8 cellular contexts compared by ENCODE assay signal in genomic region chr1:6554031-6554906, GRCh38. TPM values are rescaled to one million over a fixed set of nuclear protein-coding genes. Genes with fewer than 3 reads are reported as not detected.
DNase-seq lines count a peak whose midpoint lies in the region; ATAC-seq and TF ChIP-seq lines count a peak whose summit lies in the region.

Gene NOL9 (minus strand): TSS chr1:6554513. CDS start chr1:6554502, 11 bp downstream.

- H4K20me1 ChIP-seq in OCI-LY1 (ENCODE audit: insufficient read depth, low read length), result 0 out of 2 replicates have a peak, but pooled peaks cover 3% of the 10 kb centered on the region

- H2AFZ ChIP-seq in OCI-LY1 (ENCODE audit: low read length), result no peak within 1 kb of the TSS

- ATAC-seq in GM21423 (IDR thresholded peaks at IDR 0.05; ENCODE audit: unreplicated experiment), result peak; percentile 95

- peaks cover 3% of the 10 kb centered on the region; the same call in 1 of the 2 replicates for H3F3A ChIP-seq in OCI-LY1 (ENCODE audit: insufficient read depth, low read length)

- no peaks in the 10 kb centered on the region for H3K27me3 ChIP-seq in HUES6 (ENCODE audit: control insufficient read depth, insufficient read depth, low read length)
- H3K27me3 ChIP-seq in OCI-LY1 (ENCODE audit: insufficient read depth, low read length), result no peaks in the 10 kb centered on the region
- H3K27me3 ChIP-seq in mononuclear cell (ENCODE audit: insufficient read depth, low read length), result no peaks in the 10 kb centered on the region

- H3K9me3 ChIP-seq in HUES6 (ENCODE audit: control insufficient read depth, insufficient read depth, low read depth, low read length) (no peaks in the 10 kb centered on the region), OCI-LY1 (ENCODE audit: low read length) (no peaks in the 10 kb centered on the region), mononuclear cell (ENCODE audit: low read depth, low read length) (no peaks in the 10 kb centered on the region)

- peak within 1 kb of the TSS; percentile 99 for H3K9ac ChIP-seq in HUES6 (ENCODE audit: low read length)
- H3K9ac ChIP-seq in OCI-LY1 (ENCODE audit: low read length), result peak within 1 kb of the TSS; percentile 75

- H3K4me3 ChIP-seq in HUES6 (ENCODE audit: low read depth, low read length) (peak within 1 kb of the TSS; percentile 99), OCI-LY1 (ENCODE audit: low read depth, low read length, poor library complexity, severe bottlenecking) (peak within 1 kb of the TSS; percentile 74), mononuclear cell (ENCODE audit: low read length) (peak within 1 kb of the TSS; percentile 93)

- peaks cover 17% of the 10 kb centered on the region for H3K79me2 ChIP-seq in OCI-LY1 (ENCODE audit: insufficient read depth, low read length)

- H3K4me2 ChIP-seq in OCI-LY1 (ENCODE audit: low read length), result peak within 1 kb of the TSS; percentile 100

- peaks cover 21% of the 10 kb centered on the region for H3K36me3 ChIP-seq in HUES6 (ENCODE audit: control insufficient read depth, insufficient read depth, low read length)
- H3K36me3 ChIP-seq in OCI-LY1 (ENCODE audit: insufficient read depth, low read length), result peaks cover 31% of the 10 kb centered on the region

- H3K27ac ChIP-seq in HUES6 (ENCODE audit: low read depth, low read length) (peak within 1 kb of the TSS; percentile 97), OCI-LY1 (ENCODE audit: low read depth, low read length, poor library complexity, severe bottlenecking) (peak within 1 kb of the TSS; percentile 98)

- peaks cover 12% of the 10 kb centered on the region for H3K4me1 ChIP-seq in HUES6 (ENCODE audit: control insufficient read depth, insufficient read depth, low read length)
- H3K4me1 ChIP-seq in OCI-LY1 (ENCODE audit: insufficient read depth, low read length, severe bottlenecking), result peaks cover 49% of the 10 kb centered on the region
- H3K4me1 ChIP-seq in mononuclear cell (ENCODE audit: insufficient read depth, low read length), result peaks cover 20% of the 10 kb centered on the region

- no peaks in the 10 kb centered on the region for H3K9me2 ChIP-seq in OCI-LY1 (ENCODE audit: low read depth, low read length)

- DNase-seq in DMS 273 (lab: John Stamatoyannopoulos, UW; ENCODE audit: unreplicated experiment), result peak; percentile 98
- peak; percentile 99 for DNase-seq in activated CD8-positive, alpha-beta memory T cell treated with anti-CD3 and anti-CD28 coated beads, Interleukin-2, amount 50 U/mL, for 48 hours
- peak; percentile 89 for DNase-seq in epidermal melanocyte (ENCODE audit: insufficient read length, low spot score)
- peak; percentile 89 to 90 for DNase-seq in stimulated activated CD8-positive, alpha-beta memory T cell treated with anti-CD3 and anti-CD28 coated beads, Interleukin-4, amount 100 ng/mL, for 1 hour (ENCODE audit: low read depth in 2 of 2, low spot score in 1 of 2)

- TF ChIP-seq CTCF in OCI-LY1 (IDR thresholded peaks at IDR 0.05; ENCODE audit: low read length), result peak; percentile 86

RNA-seq across cellular contexts. Expression of gene NOL9, which starts in this region (rescaled TPM):
- total RNA-seq in mononuclear cell, result 73.4 TPM

Comparison
In these comparisons a context has a peak if more than half of its experiments do, and no peak if none do; other contexts are left out.
1. Peak in every context shown above with its lines: DNase-seq, ATAC-seq, H3K4me3 ChIP-seq and H3K27ac ChIP-seq.